27 cellular contexts compared by ENCODE assay signal in genomic region chr12:65499167-65499566, GRCh38.
"Had no signal": no experiment of that assay in that cellular context is flagged by ENCODE, and none has a peak within 500 bp of the region (broad histone marks: within the 10 kb centered on the region; RNA-seq: fewer than 3 reads in every experiment).

No MANE protein-coding gene starts in this region.

- H3K36me3 ChIP-seq: WERI-Rb-1 had no signal

- FAIRE-seq: colon, frontal cortex had no signal

- H3K4me3 ChIP-seq: body of pancreas had no signal

- H3K27ac ChIP-seq: body of pancreas, WERI-Rb-1 had no signal

- H3K9me3 ChIP-seq: body of pancreas had no signal

- DNase-seq: activated B cell treated with CpG ODN at 0.5 μM for 24 hours; activated CD4-positive, alpha-beta T cell treated with anti-CD3 and anti-CD28 coated beads for 48 hours; activated CD4-positive, alpha-beta T cell treated with anti-CD3 and anti-CD28 coated beads, Interleukin-2, amount 50 U/mL, for 1 hour; activated CD4-positive, alpha-beta T cell treated with anti-CD3 and anti-CD28 coated beads, Interleukin-2, amount 50 U/mL, for 48 hours; activated CD8-positive, alpha-beta memory T cell treated with anti-CD3 and anti-CD28 coated beads for 24 hours; activated CD8-positive, alpha-beta T cell treated with anti-CD3 and anti-CD28 coated beads for 36 hours; activated effector memory CD4-positive, alpha-beta T cell treated with Interleukin-2 at 50 U/mL for 16 hours; activated gamma-delta T cell treated with Interleukin-2 at 50 U/mL for 16 hours; activated naive CD4-positive, alpha-beta T cell treated with anti-CD3 and anti-CD28 coated beads, Interleukin-2, amount 50 U/mL, for 16 hours; activated naive CD4-positive, alpha-beta T cell treated with Interleukin-2 at 50 U/mL for 16 hours; activated T-cell treated with anti-CD3 and anti-CD28 coated beads, Interleukin-2, amount 50 U/mL, for 4 hours; amygdala; aorta; body of pancreas; caudate nucleus; cortex of kidney; dermis blood vessel endothelial cell; effector memory CD4-positive, alpha-beta T cell; endodermal cell; foreskin fibroblast; head of caudate nucleus; T-helper 1 cell; T-helper 17 cell; T1000; WERI-Rb-1 had no signal

- H3K27me3 ChIP-seq: body of pancreas had no signal
